13 cellular contexts compared by ENCODE assay signal in the genomic region with DNA sequence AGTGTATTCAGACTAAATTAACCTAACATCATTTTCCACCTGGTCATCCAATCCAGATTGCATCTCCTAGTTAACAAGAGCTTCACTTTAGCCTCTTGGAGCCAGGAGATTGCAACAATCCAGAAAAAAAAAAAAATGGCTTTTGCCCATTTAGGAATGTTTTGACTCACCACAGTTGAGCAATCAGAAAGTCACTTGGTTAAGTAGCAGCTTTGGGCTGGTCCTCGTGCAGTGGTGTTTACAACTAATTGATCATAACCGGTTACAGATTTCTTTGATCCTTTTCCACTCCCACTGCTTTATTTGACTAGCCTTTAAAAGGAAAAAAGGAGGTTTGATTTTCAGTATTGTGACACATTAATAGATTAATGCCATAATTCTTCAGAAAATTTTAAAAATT.
DNase-seq lines count a peak whose midpoint lies in the region; ATAC-seq lines count a peak whose summit lies in the region.
"Had no signal": no experiment of that assay in that cellular context is flagged by ENCODE, and none has a peak within 500 bp of the region (broad histone marks: within the 10 kb centered on the region; RNA-seq: fewer than 3 reads in every experiment).

No MANE protein-coding gene starts in this region.

- no peak overlapping the region for H2BK5ac ChIP-seq in mesenchymal stem cell (ENCODE audit: low read depth, low read length, poor library complexity, severe bottlenecking)

- no peaks in the 10 kb centered on the region for H3K9me3 ChIP-seq in mesenchymal stem cell (ENCODE audit: control insufficient read depth, low read length)
- H3K9me3 ChIP-seq: ovary had no signal

- DNase-seq in COLO829 (ENCODE audit: low spot score), result peak; percentile 38
- peak; percentile 94 for DNase-seq in M059J (ENCODE audit: low read depth)
- DNase-seq in astrocyte of the hippocampus (ENCODE audit: low read depth, low spot score), result peak; percentile 76
- DNase-seq in mesenchymal stem cell, result peak; percentile 91
- DNase-seq in hypothalamus (lab: John Stamatoyannopoulos, UW), result no peak
- DNase-seq in activated CD8-positive, alpha-beta memory T cell treated with anti-CD3 and anti-CD28 coated beads, Interleukin-2, amount 10 ng/mL, durations not matched to agents 7 days and 5 days, result no peak
- DNase-seq: GF-D8; hippocampal formation; NK-92 treated with Interleukin-12 subunit alpha and Interleukin-12 subunit beta, amount 100 ng/mL, for 24 hours; ovary had no signal

- H3K27ac Mint-ChIP-seq in activated CD8-positive, alpha-beta memory T cell treated with anti-CD3 and anti-CD28 coated beads, Interleukin-2, amount 10 ng/mL, durations not matched to agents 7 days and 5 days, result no peak overlapping the region

- H2AFZ ChIP-seq in mesenchymal stem cell (ENCODE audit: low read depth, low read length), result no peak overlapping the region

- H3K4ac ChIP-seq in mesenchymal stem cell (ENCODE audit: low read depth in 1 of 2, low read length in 2 of 2), result no peak overlapping the region

- no peaks in the 10 kb centered on the region for H3K27me3 ChIP-seq in mesenchymal stem cell (ENCODE audit: control insufficient read depth in 1 of 2, insufficient read depth in 1 of 2, low read length in 2 of 2)
- H3K27me3 ChIP-seq: ovary had no signal

- no peak overlapping the region for H3K23ac ChIP-seq in mesenchymal stem cell (ENCODE audit: low read length in 2 of 2)

- H3K9ac ChIP-seq in mesenchymal stem cell (ENCODE audit: low read length), result no peak overlapping the region

- no peaks in the 10 kb centered on the region for H3K36me3 Mint-ChIP-seq in activated CD8-positive, alpha-beta memory T cell treated with anti-CD3 and anti-CD28 coated beads, Interleukin-2, amount 10 ng/mL, durations not matched to agents 7 days and 5 days

- H3K9me3 Mint-ChIP-seq in activated CD8-positive, alpha-beta memory T cell treated with anti-CD3 and anti-CD28 coated beads, Interleukin-2, amount 10 ng/mL, durations not matched to agents 7 days and 5 days (ENCODE audit: low read depth), result no peaks in the 10 kb centered on the region

- H3K4me3 ChIP-seq in mesenchymal stem cell (ENCODE audit: insufficient read depth in 1 of 2, low read depth in 1 of 2, low read length in 2 of 2), result no peak overlapping the region
- H3K4me3 ChIP-seq: ovary had no signal

- H3K36me3 ChIP-seq in mesenchymal stem cell (ENCODE audit: control insufficient read depth in 1 of 2, insufficient read depth in 2 of 2, low read depth in 1 of 2, low read length in 2 of 2), result no peaks in the 10 kb centered on the region
- H3K36me3 ChIP-seq: ovary had no signal

- WGBS in mesenchymal stem cell, result no CpG with 5 or more reads among the region's 2 CpGs

- H3K4me2 ChIP-seq in mesenchymal stem cell (ENCODE audit: low read length, poor library complexity, severe bottlenecking), result no peak overlapping the region

- H4K8ac ChIP-seq in mesenchymal stem cell (ENCODE audit: low read length), result no peak overlapping the region

- CTCF ChIA-PET in activated CD8-positive, alpha-beta memory T cell treated with anti-CD3 and anti-CD28 coated beads, Interleukin-2, amount 10 ng/mL, durations not matched to agents 7 days and 5 days (lab: Charles Lee), result interaction anchor here (0.5 to 0.7 kb wide), 2 partner anchors 37 to 1884 kb away, joined by 3 read pairs; no protein-coding TSS in a partner anchor

- no peaks in the 10 kb centered on the region for H3K27me3 Mint-ChIP-seq in activated CD8-positive, alpha-beta memory T cell treated with anti-CD3 and anti-CD28 coated beads, Interleukin-2, amount 10 ng/mL, durations not matched to agents 7 days and 5 days

- H3K79me1 ChIP-seq in mesenchymal stem cell (replicated peaks; ENCODE audit: low read length, poor library complexity, severe bottlenecking), result no peaks in the 10 kb centered on the region

- H2BK15ac ChIP-seq in mesenchymal stem cell (ENCODE audit: low read depth, poor library complexity, severe bottlenecking), result no peak overlapping the region

- no peak overlapping the region for H2AK5ac ChIP-seq in mesenchymal stem cell (ENCODE audit: low read length, severe bottlenecking)

- H2BK120ac ChIP-seq in mesenchymal stem cell (ENCODE audit: low read depth, low read length), result no peak overlapping the region

- no peaks in the 10 kb centered on the region for H3K4me1 ChIP-seq in mesenchymal stem cell (ENCODE audit: control insufficient read depth, insufficient read depth, low read depth, low read length)

- no peak overlapping the region for H3K14ac ChIP-seq in mesenchymal stem cell (ENCODE audit: low read length in 2 of 2)

- no peak for ATAC-seq in HG03469 (IDR thresholded peaks at IDR 0.05; ENCODE audit: unreplicated experiment)
- ATAC-seq in HG02571 (IDR thresholded peaks at IDR 0.05; ENCODE audit: unreplicated experiment), result no peak
- ATAC-seq in activated CD8-positive, alpha-beta memory T cell treated with anti-CD3 and anti-CD28 coated beads, Interleukin-2, amount 10 ng/mL, durations not matched to agents 7 days and 5 days, result no peak

- H3K4me3 Mint-ChIP-seq in activated CD8-positive, alpha-beta memory T cell treated with anti-CD3 and anti-CD28 coated beads, Interleukin-2, amount 10 ng/mL, durations not matched to agents 7 days and 5 days, result no peak overlapping the region

- H3K18ac ChIP-seq in mesenchymal stem cell (ENCODE audit: low read depth in 1 of 2, low read length in 2 of 2), result no peak overlapping the region

- H3K4me1 Mint-ChIP-seq in activated CD8-positive, alpha-beta memory T cell treated with anti-CD3 and anti-CD28 coated beads, Interleukin-2, amount 10 ng/mL, durations not matched to agents 7 days and 5 days, result no peaks in the 10 kb centered on the region

- no peak overlapping the region for H3K27ac ChIP-seq in mesenchymal stem cell (ENCODE audit: low read length, poor library complexity, severe bottlenecking)
- H3K27ac ChIP-seq: ovary, VCaP had no signal

- H4K91ac ChIP-seq in mesenchymal stem cell (ENCODE audit: low read length), result no peak overlapping the region

- no peak overlapping the region for H2BK12ac ChIP-seq in mesenchymal stem cell (ENCODE audit: low read length in 2 of 2)

Comparison
In these comparisons a context has a peak if more than half of its experiments do, and no peak if none do; other contexts are left out.
1. DNase-seq: peak in COLO829 (single experiment), M059J (single experiment), astrocyte of the hippocampus (single experiment) and mesenchymal stem cell (single experiment); none in hypothalamus (0 of 51) and activated CD8-positive, alpha-beta memory T cell treated with anti-CD3 and anti-CD28 coated beads, Interleukin-2, amount 10 ng/mL, durations not matched to agents 7 days and 5 days (single experiment).